ENCODE assay signal across 16 cellular contexts in the genomic region with DNA sequence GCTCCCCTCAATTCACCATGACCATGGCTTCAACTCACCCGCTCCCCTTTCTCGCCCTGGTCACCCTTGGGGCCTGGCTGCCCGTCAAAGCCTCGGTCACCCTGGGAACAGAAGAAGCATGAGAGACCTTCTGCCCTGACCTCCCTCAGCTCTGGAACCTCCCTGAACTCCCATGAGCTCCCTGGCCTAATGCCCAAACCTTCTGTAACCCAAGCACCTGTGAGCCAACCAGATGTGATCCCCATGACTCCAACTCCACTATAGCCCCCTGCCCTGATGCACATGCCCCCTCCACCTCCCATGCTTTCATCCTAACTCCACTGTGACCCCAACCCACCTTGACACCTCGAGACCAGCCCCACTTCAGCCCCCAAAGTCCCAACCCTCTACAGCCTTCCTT. TPM values are rescaled to one million over a fixed set of nuclear protein-coding genes. Genes with fewer than 3 reads are reported as not detected.
"Had no signal": no experiment of that assay in that cellular context is flagged by ENCODE, and none has a peak within 500 bp of the region (broad histone marks: within the 10 kb centered on the region; RNA-seq: fewer than 3 reads in every experiment).

No MANE protein-coding gene starts in this region.

- H3K4me3 Mint-ChIP-seq: activated T-cell treated with anti-CD3 and anti-CD28 coated beads, Interleukin-2, amount 50 U/mL, for 72 hours; naive B cell; T-helper 2 cell treated with Interferon-gamma antibody and Interleukin-4, amounts not matched to agents 5 μg/mL and 100 μg/mL, for 36 hours; type B pancreatic cell had no signal

- H3K27ac ChIP-seq: esophagus squamous epithelium, sigmoid colon, suprapubic skin had no signal

- H3K4me1 Mint-ChIP-seq: naive B cell had no signal

- DNase-seq: activated naive CD4-positive, alpha-beta T cell; activated T-cell treated with anti-CD3 and anti-CD28 coated beads, Interleukin-2, amount 50 U/mL, for 72 hours; dorsolateral prefrontal cortex; esophagus squamous epithelium; left colon; naive B cell; sigmoid colon; stimulated activated CD4-positive, alpha-beta T cell treated with anti-CD3 and anti-CD28 coated beads, Interleukin-2, amount 100 ng/mL, for 24 hours; stimulated activated naive CD8-positive, alpha-beta T cell treated with anti-CD3 and anti-CD28 coated beads, Interleukin-15, Interleukin-2, amounts not matched to agents 100 U/mL and 50 U/mL, for 24 hours; SW 1271 had no signal

- H3K36me3 ChIP-seq: sigmoid colon had no signal

- FAIRE-seq: endometrium had no signal

- H3K4me3 ChIP-seq: dorsolateral prefrontal cortex, esophagus squamous epithelium, lung, sigmoid colon, suprapubic skin had no signal

- H3K9me3 Mint-ChIP-seq: activated T-cell treated with anti-CD3 and anti-CD28 coated beads, Interleukin-2, amount 50 U/mL, for 72 hours; naive B cell; T-helper 2 cell treated with Interferon-gamma antibody and Interleukin-4, amounts not matched to agents 5 μg/mL and 100 μg/mL, for 36 hours; type B pancreatic cell had no signal

- H3K9me3 ChIP-seq: esophagus squamous epithelium, sigmoid colon, suprapubic skin had no signal

- ATAC-seq: activated CD4-positive, CD25-positive, alpha-beta regulatory T cell treated with anti-CD3 and anti-CD28 coated beads, Interleukin-2, amount 50 U/mL, for 24 hours; activated T-cell treated with anti-CD3 and anti-CD28 coated beads, Interleukin-2, amount 50 U/mL, for 72 hours; left colon; stimulated activated naive CD8-positive, alpha-beta T cell treated with anti-CD3 and anti-CD28 coated beads, Interleukin-15, Interleukin-2, amounts not matched to agents 100 U/mL and 50 U/mL, for 24 hours had no signal

- H3K27me3 Mint-ChIP-seq: naive B cell, type B pancreatic cell had no signal

- H3K27ac Mint-ChIP-seq: activated T-cell treated with anti-CD3 and anti-CD28 coated beads, Interleukin-2, amount 50 U/mL, for 72 hours; T-helper 2 cell treated with Interferon-gamma antibody and Interleukin-4, amounts not matched to agents 5 μg/mL and 100 μg/mL, for 36 hours; type B pancreatic cell had no signal

- H3K36me3 Mint-ChIP-seq: naive B cell had no signal

- H3K27me3 ChIP-seq: dorsolateral prefrontal cortex, esophagus squamous epithelium, sigmoid colon, suprapubic skin had no signal

RNA-seq across cellular contexts. Expression of a gene that starts 3.5 kb away (rescaled TPM):
- total RNA-seq: activated T-cell treated with anti-CD3 and anti-CD28 coated beads, Interleukin-2, amount 50 U/mL, for 72 hours; left colon; sigmoid colon had no signal

RNA-seq across cellular contexts. Expression of a gene that starts 54.5 kb away (rescaled TPM):
- total RNA-seq: activated T-cell treated with anti-CD3 and anti-CD28 coated beads, Interleukin-2, amount 50 U/mL, for 72 hours; dorsolateral prefrontal cortex; esophagus squamous epithelium; lung; sigmoid colon; suprapubic skin had no signal
